Comparison of ENCODE assay signal across 8 cellular contexts in genomic region chr5:160438316-160439204, GRCh38. TPM values are rescaled to one million over a fixed set of nuclear protein-coding genes. Genes with fewer than 3 reads are reported as not detected.
DNase-seq lines count a peak whose midpoint lies in the region; ATAC-seq and TF ChIP-seq lines count a peak whose summit lies in the region.

No MANE protein-coding gene starts in this region.

- H3K36me3 ChIP-seq in Karpas-422 (ENCODE audit: insufficient read depth, low read length) (no peaks in the 10 kb centered on the region), osteoblast (ENCODE audit: insufficient read depth, low read length) (no peaks in the 10 kb centered on the region), transverse colon (no peaks in the 10 kb centered on the region)

- TF ChIP-seq POLR2A in transverse colon (IDR thresholded peaks at IDR 0.05), result no peak

- H3K27ac ChIP-seq in Karpas-422 (ENCODE audit: low read length) (no peak overlapping the region), osteoblast (ENCODE audit: low read depth, low read length) (peak overlapping the region; percentile 35), transverse colon (peak overlapping the region; percentile 28 to 59 (median 48))

- peak overlapping the region; percentile 94 for H3K27ac Mint-ChIP-seq in activated naive CD4-positive, alpha-beta T cell treated with anti-CD3 and anti-CD28 coated beads for 36 hours

- H2AFZ ChIP-seq in Karpas-422 (ENCODE audit: low read length) (peak overlapping the region; percentile 98), osteoblast (ENCODE audit: low read length) (peak overlapping the region; percentile 89)

- H3K27me3 ChIP-seq in Karpas-422 (ENCODE audit: low read length), result no peaks in the 10 kb centered on the region
- no peaks in the 10 kb centered on the region for H3K27me3 ChIP-seq in osteoblast (ENCODE audit: insufficient read depth, low read length)
- H3K27me3 ChIP-seq in transverse colon, result no peaks in the 10 kb centered on the region

- CTCF ChIA-PET in activated naive CD4-positive, alpha-beta T cell treated with anti-CD3 and anti-CD28 coated beads for 36 hours (lab: Charles Lee), result interaction anchor here (0.6 to 5.3 kb wide), 39 partner anchors 10 to 569 kb away, joined by 3 to 125 read pairs (median 4); partner anchors contain the start of genes PTTG1 and SLU7

- peak overlapping the region; percentile 70 for H3K4me3 ChIP-seq in Karpas-422 (ENCODE audit: low read length)
- H3K4me3 ChIP-seq in osteoblast (ENCODE audit: insufficient read depth, low read length), result peak overlapping the region; percentile 74
- peak overlapping the region in 3 of 4 donors; percentile 20 to 56 (median 21) for H3K4me3 ChIP-seq in transverse colon

- H3K9me3 ChIP-seq in Karpas-422 (ENCODE audit: low read length), result no peaks in the 10 kb centered on the region
- no peaks in the 10 kb centered on the region for H3K9me3 ChIP-seq in osteoblast (ENCODE audit: low read depth, low read length)
- no peaks in the 10 kb centered on the region for H3K9me3 ChIP-seq in transverse colon

- H3K4me2 ChIP-seq in Karpas-422 (ENCODE audit: low read depth, low read length, poor library complexity, severe bottlenecking) (peak overlapping the region; percentile 81), osteoblast (ENCODE audit: insufficient read depth, low read length) (peak overlapping the region; percentile 93)

- intact Hi-C loops in activated naive CD4-positive, alpha-beta T cell treated with anti-CD3 and anti-CD28 coated beads for 36 hours (cut with micrococcal nuclease), result loop anchor here (1.0 to 10.0 kb wide), 10 partner anchors 19 to 1099 kb away; partner anchors contain the start of gene SLU7
- intact Hi-C loops in transverse colon (cut with DNase I; ENCODE audit: low total_unique reads), result no loop called here

- H3K9me3 Mint-ChIP-seq in activated naive CD4-positive, alpha-beta T cell treated with anti-CD3 and anti-CD28 coated beads for 36 hours, result no peaks in the 10 kb centered on the region

- peaks cover 17% of the 10 kb centered on the region for H3K4me1 Mint-ChIP-seq in activated naive CD4-positive, alpha-beta T cell treated with anti-CD3 and anti-CD28 coated beads for 36 hours (ENCODE audit: low read depth)

- TF ChIP-seq EP300 in transverse colon (IDR thresholded peaks at IDR 0.05; ENCODE audit: low read depth), result no peak

- in situ Hi-C loops in transverse colon (cut with MboI; ENCODE audit: low pct_ligation_motif_present in 1 of 4, low pct_unique_long_range_greater_than_20kb in 1 of 4, low sequenced_read_pairs in 3 of 4), result loop anchor here in 1 of 4 donors (25.0 kb wide), 1 partner anchor 174 kb away; no protein-coding TSS in a partner anchor

- H3K36me3 Mint-ChIP-seq in activated naive CD4-positive, alpha-beta T cell treated with anti-CD3 and anti-CD28 coated beads for 36 hours (ENCODE audit: low read depth), result no peaks in the 10 kb centered on the region

- DNase-seq in EL (peak; percentile 70), Karpas-422 (peak; percentile 82), SHP77 (lab: John Stamatoyannopoulos, UW) (peak; percentile 48 to 64), globus pallidus (ENCODE audit: low spot score) (peak; percentile 71), osteoblast (ENCODE audit: insufficient read length, low spot score, missing footprints) (peak; percentile 36), transverse colon (peak; percentile 63)
- DNase-seq in activated naive CD4-positive, alpha-beta T cell treated with anti-CD3 and anti-CD28 coated beads for 36 hours, result peak; percentile 78

- H3K9ac ChIP-seq in Karpas-422 (ENCODE audit: low read length), result peak overlapping the region; percentile 68

- no peaks in the 10 kb centered on the region for H3K9me2 ChIP-seq in Karpas-422 (replicated peaks; ENCODE audit: insufficient read depth, low read length)

- H3K79me2 ChIP-seq in Karpas-422 (ENCODE audit: low read length) (no peaks in the 10 kb centered on the region), osteoblast (ENCODE audit: insufficient read depth, low read length) (no peaks in the 10 kb centered on the region)

- ATAC-seq in GM21825 (IDR thresholded peaks at IDR 0.05; ENCODE audit: unreplicated experiment), result peak; percentile 21

- peak; percentile 93 for TF ChIP-seq CTCF in osteoblast (IDR thresholded peaks at IDR 0.05; ENCODE audit: extremely low read depth, low read depth, low read length)
- TF ChIP-seq CTCF in transverse colon (IDR thresholded peaks at IDR 0.05), result peak; percentile 53 to 67 (median 60)

- no peaks in the 10 kb centered on the region for H4K20me1 ChIP-seq in Karpas-422 (ENCODE audit: insufficient read depth, low read depth, low read length)
- H4K20me1 ChIP-seq in osteoblast (ENCODE audit: insufficient read depth, low read length), result no peaks in the 10 kb centered on the region

- H3K4me1 ChIP-seq in Karpas-422 (ENCODE audit: low read length), result peaks cover 31% of the 10 kb centered on the region
- H3K4me1 ChIP-seq in osteoblast (ENCODE audit: insufficient read depth, low read length), result peaks cover 8% of the 10 kb centered on the region
- H3K4me1 ChIP-seq in transverse colon, result peaks cover 0 to 13% (median 5%) of the 10 kb centered on the region in 4 donors

- 0 to 3% methylated on average over 2 to 18 of the region's 18 CpGs for WGBS in transverse colon (ENCODE audit: low coverage in 1 of 2), 2 donors

- peak overlapping the region; percentile 84 for H3K4me3 Mint-ChIP-seq in activated naive CD4-positive, alpha-beta T cell treated with anti-CD3 and anti-CD28 coated beads for 36 hours

- peaks cover 2% of the 10 kb centered on the region for H3K27me3 Mint-ChIP-seq in activated naive CD4-positive, alpha-beta T cell treated with anti-CD3 and anti-CD28 coated beads for 36 hours (ENCODE audit: low read depth)

RNA-seq across cellular contexts. Expression of gene PTTG1, which starts 16.9 kb away (rescaled TPM):
- 137 and 234 TPM in 2 replicates for total RNA-seq in Karpas-422 (2014; rRNA removed; shearing (Covaris generic); ENCODE audit: low replicate concordance)
- 100 to 1,000 TPM; 254 to 270 TPM for total RNA-seq in activated naive CD4-positive, alpha-beta T cell treated with anti-CD3 and anti-CD28 coated beads for 36 hours
- total RNA-seq in osteoblast, result 29.8 and 41.3 TPM in 2 replicates
- 10 to 100 TPM in 3 of 4 donors, 1 to 10 TPM in 1; 6.4 to 41.1 (median 15.2) TPM for total RNA-seq in transverse colon

RNA-seq across cellular contexts. Expression of gene SLU7, which starts 19.7 kb away (rescaled TPM):
- total RNA-seq in Karpas-422 (2014; rRNA removed; shearing (Covaris generic); ENCODE audit: low replicate concordance), result 44.2 and 65.3 TPM in 2 replicates
- 10 to 100 TPM; 33.2 to 34.3 TPM for total RNA-seq in activated naive CD4-positive, alpha-beta T cell treated with anti-CD3 and anti-CD28 coated beads for 36 hours
- total RNA-seq in osteoblast, result 54.5 and 75.6 TPM in 2 replicates
- total RNA-seq in transverse colon, result 10 to 100 TPM; 10.5 to 69.2 (median 52.5) TPM

RNA-seq across cellular contexts. Expression of gene FAM200C, which starts 38.7 kb away (rescaled TPM):
- total RNA-seq in Karpas-422 (2014; rRNA removed; shearing (Covaris generic); ENCODE audit: low replicate concordance), result 0.76 and 2.0 TPM in 2 replicates
- total RNA-seq in activated naive CD4-positive, alpha-beta T cell treated with anti-CD3 and anti-CD28 coated beads for 36 hours, result under 1 TPM; 0.84 to 0.93 TPM
- total RNA-seq in osteoblast, result 3.6 and 5.6 TPM in 2 replicates
- 1 to 10 TPM in 3 of 4 donors, under 1 TPM in 1; 0.37 to 7.8 (median 2.5) TPM for total RNA-seq in transverse colon

Comparison
In these comparisons a context has a peak if more than half of its experiments do, and no peak if none do; other contexts are left out.
1. H3K4me3 ChIP-seq: peak in every context shown above with its lines; median percentile 74 in osteoblast; 70 in Karpas-422; 21 in transverse colon.